ENCODE assay signal across 20 cellular contexts in the genomic region with DNA sequence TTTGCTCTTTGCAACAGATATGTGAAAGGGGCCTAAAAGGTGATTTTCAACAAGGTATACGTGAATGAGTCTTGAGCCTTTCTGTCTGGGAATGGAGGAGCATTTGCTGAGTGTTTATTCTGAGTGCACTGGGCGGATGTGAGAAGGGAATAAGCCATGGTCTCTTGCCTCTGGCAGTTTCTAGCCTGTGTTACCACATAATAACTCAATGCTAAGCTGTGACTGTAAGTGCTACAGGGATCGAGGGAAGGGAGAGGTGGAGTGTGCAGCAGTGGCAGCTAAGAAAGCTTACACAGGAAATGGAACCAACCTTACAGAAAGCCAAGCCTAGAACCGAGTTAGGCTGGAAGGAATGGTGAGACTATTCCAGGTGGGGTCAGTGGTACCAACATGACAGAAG.
DNase-seq lines count a peak whose midpoint lies in the region; ATAC-seq and TF ChIP-seq lines count a peak whose summit lies in the region.
"Had no signal": no experiment of that assay in that cellular context is flagged by ENCODE, and none has a peak within 500 bp of the region (broad histone marks: within the 10 kb centered on the region; RNA-seq: fewer than 3 reads in every experiment).

No MANE protein-coding gene starts in this region.

- POLR2A ChIA-PET in WTC11 (lab: Charles Lee): no interaction called here

- no peaks in the 10 kb centered on the region for H3K27me3 ChIP-seq in brain microvascular endothelial cell (replicated peaks)
- H3K27me3 ChIP-seq: BLaER1, Peyer's patch, SJCRH30 had no signal

- H3K36me3 Mint-ChIP-seq in WTC11: no peaks in the 10 kb centered on the region
- no peaks in the 10 kb centered on the region for H3K36me3 Mint-ChIP-seq in nephron (ENCODE audit: low read depth)
- H3K36me3 Mint-ChIP-seq in type B pancreatic cell: no peaks in the 10 kb centered on the region

- H3K4me3 Mint-ChIP-seq in WTC11 (no peak overlapping the region), nephron (no peak overlapping the region), type B pancreatic cell (peak overlapping the region; percentile 58)
- H3K4me3 Mint-ChIP-seq: CD4-positive, alpha-beta T cell had no signal

- peaks cover 5% of the 10 kb centered on the region; the same call in 1 of the 2 replicates for H3K9me3 Mint-ChIP-seq in WTC11
- no peaks in the 10 kb centered on the region for H3K9me3 Mint-ChIP-seq in nephron
- peaks cover 6% of the 10 kb centered on the region for H3K9me3 Mint-ChIP-seq in type B pancreatic cell

- H3K36me3 ChIP-seq in brain microvascular endothelial cell (replicated peaks): no peaks in the 10 kb centered on the region
- H3K36me3 ChIP-seq: BLaER1, Peyer's patch, SJCRH30 had no signal

- in situ Hi-C loops in brain microvascular endothelial cell (cut with HindIII; ENCODE audit: low pct_ligation_motif_present, low sequenced_read_pairs): no loop called here

- H3K4me3 ChIP-seq in brain microvascular endothelial cell (ENCODE audit: low read depth, low read length): no peak overlapping the region
- H3K4me3 ChIP-seq: BLaER1, Peyer's patch, SJCRH30 had no signal

- no peak for ATAC-seq in WTC11

- DNase-seq in M059J (ENCODE audit: low read depth) (peak; percentile 51), WTC11 (ENCODE audit: low spot score) (no peak), type B pancreatic cell (ENCODE audit: extremely low spot score, unreplicated experiment) (no peak), brain microvascular endothelial cell (no peak), NCI-H2029 (lab: John Stamatoyannopoulos, UW) (no peak)
- DNase-seq in activated CD4-positive, alpha-beta T cell treated with anti-CD3 and anti-CD28 coated beads, Interleukin-2, amount 50 U/mL, for 4 hours: no peak
- DNase-seq: CD4-positive, alpha-beta T cell; COR-L47; DMS79; IMR-90; NCI-H1694 treated with DMSO at 0.1 percent for 48 hours; NCI-H2171; NCI-H345; NCI-H524; NCI-H82; Peyer's patch; SJCRH30 had no signal

- H3K27me3 Mint-ChIP-seq in WTC11 (ENCODE audit: low read depth): no peaks in the 10 kb centered on the region
- peaks cover 15% of the 10 kb centered on the region for H3K27me3 Mint-ChIP-seq in nephron (ENCODE audit: low read depth)
- H3K27me3 Mint-ChIP-seq in type B pancreatic cell: peaks cover 2% of the 10 kb centered on the region
- H3K27me3 Mint-ChIP-seq: CD4-positive, alpha-beta T cell had no signal

- H3K4me1 Mint-ChIP-seq in WTC11 (peaks cover 24% of the 10 kb centered on the region), nephron (peaks cover 23% of the 10 kb centered on the region), type B pancreatic cell (ENCODE audit: unreplicated experiment) (peaks cover 26% of the 10 kb centered on the region)

- CTCF ChIA-PET in WTC11 (lab: Charles Lee): no interaction called here

- 0 out of 2 replicates have a peak overlapping the region, but pooled peaks have one; percentile 46 for H3K27ac Mint-ChIP-seq in WTC11
- H3K27ac Mint-ChIP-seq in nephron: peak overlapping the region in 2 of 3 experiments; percentile 23 to 72
- H3K27ac Mint-ChIP-seq in type B pancreatic cell: peak overlapping the region; percentile 72
- H3K27ac Mint-ChIP-seq: CD4-positive, alpha-beta T cell had no signal

- no peak overlapping the region for H3K27ac ChIP-seq in brain microvascular endothelial cell
- H3K27ac ChIP-seq: BLaER1, KMS-11, Peyer's patch, SJCRH30 had no signal

- no peak for TF ChIP-seq CTCF in WTC11 (IDR thresholded peaks at IDR 0.05)
- TF ChIP-seq CTCF in nephron (IDR thresholded peaks at IDR 0.05; ENCODE audit: unreplicated experiment in 3 of 3): no peak
- no peak for TF ChIP-seq CTCF in type B pancreatic cell (conservative IDR thresholded peaks at IDR 0.05)
- no peak for TF ChIP-seq CTCF in brain microvascular endothelial cell (IDR thresholded peaks at IDR 0.05; ENCODE audit: low read depth, low read length, missing control alignments)

TF ChIP-seq in WTC11, 78 proteins besides CTCF, POLR2A, EP300 and RAD21:
- TF ChIP-seq STAT6 (CRISPR knock-in tag; conservative IDR thresholded peaks at IDR 0.05; ENCODE audit: low read depth): no peak
- TF ChIP-seq CREM (CRISPR knock-in tag; IDR thresholded peaks at IDR 0.05): no peak
- no peak for TF ChIP-seq ZNF232 (CRISPR knock-in tag; IDR thresholded peaks at IDR 0.05)
- no peak for TF ChIP-seq FOXK1 (CRISPR knock-in tag; IDR thresholded peaks at IDR 0.05)
TF ChIP-seq in WTC11: peak in this region for 0.
